8 cellular contexts compared by ENCODE assay signal in genomic region chrX:107675823-107676555, GRCh38. TPM values are rescaled to one million over a fixed set of nuclear protein-coding genes. Genes with fewer than 3 reads are reported as not detected.
A peak's percentile ranks its signal among the peaks of the same experiment; 100 is the strongest.
DNase-seq lines count a peak whose midpoint lies in the region; ATAC-seq, FAIRE-seq and TF ChIP-seq lines count a peak whose summit lies in the region.

No MANE protein-coding gene starts in this region.

- H3K4me1 Mint-ChIP-seq in astrocyte (ENCODE audit: low read depth, unreplicated experiment), result peaks cover 11% of the 10 kb centered on the region

- intact Hi-C loops in left lung (cut with DNase I) (loop anchor here in 1 of 2 donors (5.0 kb wide), 1 partner anchor 41 kb away; no protein-coding TSS in a partner anchor), thyroid gland (cut with DNase I) (loop anchor here (5.0 kb wide), 1 partner anchor 41 kb away; no protein-coding TSS in a partner anchor)

- FAIRE-seq in astrocyte (lab: Jason Lieb, UNC), result peak; percentile 60

- WGBS in thyroid gland, 2 donors, result 2 to 12% methylated on average over 5 to 8 of the region's 9 CpGs

- peak overlapping the region; percentile 58 for H3K4me3 ChIP-seq in astrocyte (ENCODE audit: insufficient read depth, low read depth, low read length)
- H3K4me3 ChIP-seq in left lung, result peak overlapping the region; percentile 27 to 52
- H3K4me3 ChIP-seq in thyroid gland (replicated peaks in 1 of 3), result peak overlapping the region in 1 of 3 donors; percentile 26

- H3K9me3 ChIP-seq in astrocyte (ENCODE audit: insufficient read depth, low read depth, low read length), result no peaks in the 10 kb centered on the region
- H3K9me3 ChIP-seq in left lung, result no peaks in the 10 kb centered on the region
- no peaks in the 10 kb centered on the region for H3K9me3 ChIP-seq in thyroid gland

- H3K27ac Mint-ChIP-seq in astrocyte (ENCODE audit: unreplicated experiment), result no peak overlapping the region

- H3K9ac ChIP-seq in astrocyte (ENCODE audit: low read length), result peak overlapping the region; percentile 80

- TF ChIP-seq CTCF in astrocyte (IDR thresholded peaks at IDR 0.05; ENCODE audit: insufficient read depth, low read depth, low read length), result no peak
- no peak for TF ChIP-seq CTCF in left lung (IDR thresholded peaks at IDR 0.05)
- no peak for TF ChIP-seq CTCF in thyroid gland (IDR thresholded peaks at IDR 0.05)

- H3K4me3 Mint-ChIP-seq in astrocyte (ENCODE audit: unreplicated experiment), result no peak overlapping the region

- H3K4me2 ChIP-seq in astrocyte (ENCODE audit: low read length), result peak overlapping the region; percentile 84

- H3K27me3 ChIP-seq in astrocyte (ENCODE audit: insufficient read depth, low read length) (no peaks in the 10 kb centered on the region), left lung (peaks cover 0 to 2% of the 10 kb centered on the region in 2 donors), thyroid gland (no peaks in the 10 kb centered on the region)

- no peaks in the 10 kb centered on the region for H3K36me3 Mint-ChIP-seq in astrocyte (ENCODE audit: low read depth, unreplicated experiment)

- no peaks in the 10 kb centered on the region for H3K27me3 Mint-ChIP-seq in astrocyte (ENCODE audit: low read depth, unreplicated experiment)

- H3K36me3 ChIP-seq in astrocyte (ENCODE audit: insufficient read depth, low read length) (no peaks in the 10 kb centered on the region), left lung (no peaks in the 10 kb centered on the region), thyroid gland (no peaks in the 10 kb centered on the region)

- DNase-seq in GF-D8 (lab: John Stamatoyannopoulos, UW) (peak; percentile 56), NCI-H345 (lab: John Stamatoyannopoulos, UW) (peak; percentile 48), astrocyte (ENCODE audit: low read depth) (no peak), left lung (peak in 1 of 2 donors; percentile 38), thyroid gland (peak; percentile 58), NCI-H510A treated with DMSO at 0.1 percent for 48 hours (lab: John Stamatoyannopoulos, UW) (no peak), occipital lobe (lab: John Stamatoyannopoulos, UW) (no peak)

- H3K9me3 Mint-ChIP-seq in astrocyte (ENCODE audit: unreplicated experiment), result no peaks in the 10 kb centered on the region

- H2AFZ ChIP-seq in astrocyte (ENCODE audit: low read depth, low read length), result no peak overlapping the region

- H3K4me1 ChIP-seq in astrocyte (ENCODE audit: insufficient read depth, low read length) (peaks cover 25% of the 10 kb centered on the region), left lung (peaks cover 30 to 54% of the 10 kb centered on the region in 2 donors), thyroid gland (peaks cover 27 to 43% of the 10 kb centered on the region in 2 donors)

- H4K20me1 ChIP-seq in astrocyte (ENCODE audit: insufficient read depth, low read length), result no peaks in the 10 kb centered on the region

- peak; percentile 18 for ATAC-seq in left lung
- ATAC-seq in GM21528 (IDR thresholded peaks at IDR 0.05; ENCODE audit: low FRiP score, unreplicated experiment), result no peak

- H3K27ac ChIP-seq in astrocyte (ENCODE audit: low read depth, low read length) (peak overlapping the region; percentile 51), left lung (peak overlapping the region; percentile 83 to 99), thyroid gland (peak overlapping the region; percentile 94 to 99 (median 99))

- peak in 1 of 2 donors; percentile 45 for TF ChIP-seq POLR2A in thyroid gland (IDR thresholded peaks at IDR 0.05)

- H3K79me2 ChIP-seq in astrocyte (ENCODE audit: insufficient read depth, low read length), result no peaks in the 10 kb centered on the region

RNA-seq across cellular contexts. Expression of gene PRPS1, which starts 47.7 kb away (rescaled TPM):
- total RNA-seq in astrocyte, result 155 and 161 TPM in 2 replicates
- 10 to 100 TPM; 29.4 to 36.2 TPM for total RNA-seq in left lung
- 10 to 100 TPM; 45.1 to 69.6 (median 62.8) TPM for total RNA-seq in thyroid gland
- total RNA-seq in occipital lobe, result 22.9 TPM

Comparison
In these comparisons a context has a peak if more than half of its experiments do, and no peak if none do; other contexts are left out.
1. DNase-seq: peak in GF-D8 (single experiment), NCI-H345 (single experiment) and thyroid gland (2 of 2); none in astrocyte (single experiment), NCI-H510A treated with DMSO at 0.1 percent for 48 hours (single experiment) and occipital lobe (single experiment).
2. Peak in every context shown above with its lines, with median percentiles within 50 percentile points of each other: H3K27ac ChIP-seq.